19 cellular contexts compared by ENCODE assay signal in genomic region chr11:76523786-76524436, GRCh38.
"Had no signal": no experiment of that assay in that cellular context is flagged by ENCODE, and none has a peak within 500 bp of the region (broad histone marks: within the 10 kb centered on the region; RNA-seq: fewer than 3 reads in every experiment).

No MANE protein-coding gene starts in this region.

- H3K27me3 ChIP-seq: adrenal gland, body of pancreas had no signal

- H3K4me3 Mint-ChIP-seq: activated CD8-positive, alpha-beta T cell treated with anti-CD3 and anti-CD28 coated beads, Interleukin-2, amount 10 ng/mL, durations not matched to agents 7 days and 5 days; activated naive CD8-positive, alpha-beta T cell treated with anti-CD3 and anti-CD28 coated beads, Interleukin-2, amount 10 ng/mL, durations not matched to agents 7 days and 5 days; central memory CD8-positive, alpha-beta T cell; T-helper 17 cell; WTC11 had no signal

- ATAC-seq: activated CD8-positive, alpha-beta T cell treated with anti-CD3 and anti-CD28 coated beads, Interleukin-2, amount 10 ng/mL, durations not matched to agents 7 days and 5 days; body of pancreas; T-helper 17 cell; WTC11 had no signal

- DNase-seq: activated CD4-positive, alpha-beta T cell treated with anti-CD3 and anti-CD28 coated beads for 48 hours; activated CD4-positive, alpha-beta T cell treated with anti-CD3 and anti-CD28 coated beads, Interleukin-2, amount 50 U/mL, for 4 hours; activated CD4-positive, CD25-positive, alpha-beta regulatory T cell treated with anti-CD3 and anti-CD28 coated beads, Interleukin-2, amount 50 U/mL, for 72 hours; activated CD8-positive, alpha-beta memory T cell treated with anti-CD3 and anti-CD28 coated beads, Interleukin-2, amount 50 U/mL, for 48 hours; activated CD8-positive, alpha-beta T cell treated with anti-CD3 and anti-CD28 coated beads, Interleukin-2, amount 10 ng/mL, durations not matched to agents 7 days and 5 days; activated naive CD4-positive, alpha-beta T cell treated with anti-CD3 and anti-CD28 coated beads, Interleukin-2, amount 50 U/mL, for 16 hours; activated naive CD8-positive, alpha-beta T cell treated with anti-CD3 and anti-CD28 coated beads, Interleukin-2, amount 10 ng/mL, durations not matched to agents 7 days and 5 days; activated T-cell treated with anti-CD3 and anti-CD28 coated beads, Interleukin-2, amount 50 U/mL, for 1 hour; adrenal gland; aorta; body of pancreas; KG1; NCI-H2107; NCI-H526 treated with DMSO at 0.1 percent for 48 hours; SIG-M5; T-helper 17 cell; T-helper 9 cell had no signal

- H3K9me3 ChIP-seq: adrenal gland, body of pancreas had no signal

- H3K4me3 ChIP-seq: adrenal gland, body of pancreas had no signal

- H3K27ac ChIP-seq: adrenal gland had no signal

- H3K4me1 Mint-ChIP-seq: activated naive CD8-positive, alpha-beta T cell treated with anti-CD3 and anti-CD28 coated beads, Interleukin-2, amount 10 ng/mL, durations not matched to agents 7 days and 5 days; central memory CD8-positive, alpha-beta T cell; T-helper 17 cell; WTC11 had no signal

- H3K9me3 Mint-ChIP-seq: activated naive CD8-positive, alpha-beta T cell treated with anti-CD3 and anti-CD28 coated beads, Interleukin-2, amount 10 ng/mL, durations not matched to agents 7 days and 5 days; central memory CD8-positive, alpha-beta T cell; WTC11 had no signal

- H3K4me1 ChIP-seq: adrenal gland had no signal

- H3K27me3 Mint-ChIP-seq: activated naive CD8-positive, alpha-beta T cell treated with anti-CD3 and anti-CD28 coated beads, Interleukin-2, amount 10 ng/mL, durations not matched to agents 7 days and 5 days; central memory CD8-positive, alpha-beta T cell; T-helper 17 cell had no signal

- H3K27ac Mint-ChIP-seq: activated CD8-positive, alpha-beta T cell treated with anti-CD3 and anti-CD28 coated beads, Interleukin-2, amount 10 ng/mL, durations not matched to agents 7 days and 5 days; activated naive CD8-positive, alpha-beta T cell treated with anti-CD3 and anti-CD28 coated beads, Interleukin-2, amount 10 ng/mL, durations not matched to agents 7 days and 5 days; T-helper 17 cell; WTC11 had no signal
